12 cellular contexts compared by ENCODE assay signal in the genomic region with DNA sequence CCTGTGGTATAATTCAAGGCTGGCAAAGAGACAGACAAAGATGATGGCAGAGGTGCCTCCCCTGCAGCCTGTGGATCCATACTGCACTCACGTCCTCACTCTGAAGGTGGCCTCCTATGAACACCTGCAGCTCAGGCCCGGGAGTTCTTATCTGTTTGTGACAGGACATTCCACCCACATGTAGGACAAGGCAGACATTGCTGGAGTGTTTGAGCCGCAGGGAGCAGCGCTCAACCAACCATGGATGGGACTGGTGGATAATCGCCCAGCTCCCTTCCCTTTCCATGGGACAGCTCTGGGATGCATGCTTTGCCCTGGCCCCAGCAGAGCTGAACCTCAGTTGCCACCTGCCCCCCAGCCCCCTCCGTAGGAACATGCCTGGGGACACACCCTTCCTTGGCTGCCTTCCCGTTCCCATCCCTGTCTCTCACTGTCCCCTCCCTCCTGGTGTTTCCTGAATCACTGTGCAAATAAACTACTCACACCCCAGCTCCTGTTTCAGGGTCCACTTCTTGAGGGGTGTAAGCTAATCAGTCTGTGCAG. TPM values are rescaled to one million over a fixed set of nuclear protein-coding genes. Genes with fewer than 3 reads are reported as not detected.
DNase-seq lines count a peak whose midpoint lies in the region; ATAC-seq and TF ChIP-seq lines count a peak whose summit lies in the region.
"Had no signal": no experiment of that assay in that cellular context is flagged by ENCODE, and none has a peak within 500 bp of the region (broad histone marks: within the 10 kb centered on the region; RNA-seq: fewer than 3 reads in every experiment).

No MANE protein-coding gene starts in this region.

- H3K4me2 ChIP-seq in PC-3 (ENCODE audit: low read length) = peak overlapping the region; percentile 86

- peak overlapping the region; percentile 68 for H3K4me3 Mint-ChIP-seq in type B pancreatic cell
- no peak overlapping the region for H3K4me3 Mint-ChIP-seq in endothelial cell (ENCODE audit: unreplicated experiment)
- H3K4me3 Mint-ChIP-seq: activated T-helper 1 cell treated with anti-CD3 and anti-CD28 coated beads, Interleukin-12 subunit alpha, Interleukin-12 subunit beta, Interleukin-2, Interleukin-4 antibody, amounts not matched to agents 30 ng/mL and 10 ng/mL and 1 ng/mL, durations not matched to agents 14 hours and 24 hours and 36 hours had no signal

- no TSS peak for BruUV-seq in PC-3 (replicated peaks; lab: Mats Ljungman, UMichigan)

- peaks cover 4% of the 10 kb centered on the region for H3F3A ChIP-seq in PC-3 (ENCODE audit: low read length, unreplicated experiment)

- DNase-seq in NCI-H1417 (lab: John Stamatoyannopoulos, UW) (peak in 2 of 3 experiments; percentile 17 to 55), NCI-H1417 treated with DMSO at 0.1 percent for 48 hours (lab: John Stamatoyannopoulos, UW) (no peak), PC-3 (peak; percentile 81), heart left ventricle (peak in 3 of 5 donors; percentile 46 to 62 (median 51)), type B pancreatic cell (ENCODE audit: extremely low spot score, unreplicated experiment) (no peak), endothelial cell (ENCODE audit: low spot score) (no peak), BE2C (no peak), globus pallidus (ENCODE audit: low spot score) (no peak)
- DNase-seq: KBM-7 had no signal

- H3K9me3 ChIP-seq in PC-3 (ENCODE audit: low read length) (no peaks in the 10 kb centered on the region), heart left ventricle (no peaks in the 10 kb centered on the region), BE2C (no peaks in the 10 kb centered on the region)

- H3K4me1 Mint-ChIP-seq in type B pancreatic cell (ENCODE audit: unreplicated experiment) = peaks cover 50% of the 10 kb centered on the region
- peaks cover 55% of the 10 kb centered on the region for H3K4me1 Mint-ChIP-seq in endothelial cell (ENCODE audit: unreplicated experiment)

- peaks cover 50% of the 10 kb centered on the region for H3K4me1 ChIP-seq in PC-3 (ENCODE audit: insufficient read depth, low read length)
- H3K4me1 ChIP-seq in heart left ventricle = peaks cover 0 to 70% (median 50%) of the 10 kb centered on the region in 12 donors
- H3K4me1 ChIP-seq in BE2C = no peaks in the 10 kb centered on the region

- H3K27ac Mint-ChIP-seq in type B pancreatic cell = peak overlapping the region; percentile 88
- H3K27ac Mint-ChIP-seq in endothelial cell (ENCODE audit: unreplicated experiment) = no peak overlapping the region
- H3K27ac Mint-ChIP-seq: activated T-helper 1 cell treated with anti-CD3 and anti-CD28 coated beads, Interleukin-12 subunit alpha, Interleukin-12 subunit beta, Interleukin-2, Interleukin-4 antibody, amounts not matched to agents 30 ng/mL and 10 ng/mL and 1 ng/mL, durations not matched to agents 14 hours and 24 hours and 36 hours had no signal

- no peaks in the 10 kb centered on the region for H3K36me3 Mint-ChIP-seq in type B pancreatic cell
- no peaks in the 10 kb centered on the region for H3K36me3 Mint-ChIP-seq in endothelial cell (ENCODE audit: low read depth, unreplicated experiment)

- no peak overlapping the region for H2AFZ ChIP-seq in PC-3 (ENCODE audit: low read length)

- peak overlapping the region; percentile 97 for H3K27ac ChIP-seq in PC-3 (ENCODE audit: low read length)
- H3K27ac ChIP-seq in heart left ventricle = peak overlapping the region in 8 of 12 donors; percentile 1 to 37 (median 20)
- H3K27ac ChIP-seq: cardiac muscle cell had no signal

- H3K4me3 ChIP-seq in PC-3 (ENCODE audit: low read length) (peak overlapping the region; percentile 56), heart left ventricle (no peak overlapping the region), BE2C (ENCODE audit: low read depth, low read length) (no peak overlapping the region)
- H3K4me3 ChIP-seq: cardiac muscle cell, skin epidermis had no signal

- H3K36me3 ChIP-seq in PC-3 (ENCODE audit: low read depth, low read length) (no peaks in the 10 kb centered on the region), heart left ventricle (no peaks in the 10 kb centered on the region), BE2C (no peaks in the 10 kb centered on the region)
- H3K36me3 ChIP-seq: cardiac muscle cell had no signal

- H3K9me3 Mint-ChIP-seq in type B pancreatic cell = no peaks in the 10 kb centered on the region
- H3K9me3 Mint-ChIP-seq in endothelial cell (ENCODE audit: unreplicated experiment) = no peaks in the 10 kb centered on the region
- H3K9me3 Mint-ChIP-seq: activated T-helper 1 cell treated with anti-CD3 and anti-CD28 coated beads, Interleukin-12 subunit alpha, Interleukin-12 subunit beta, Interleukin-2, Interleukin-4 antibody, amounts not matched to agents 30 ng/mL and 10 ng/mL and 1 ng/mL, durations not matched to agents 14 hours and 24 hours and 36 hours had no signal

- CTCF ChIA-PET in PC-3 (lab: Charles Lee) = no interaction called here

- H3K9ac ChIP-seq in PC-3 (ENCODE audit: low read length) = peak overlapping the region; percentile 75

- H3K79me2 ChIP-seq in PC-3 (ENCODE audit: low read length) = no peaks in the 10 kb centered on the region

- H4K20me1 ChIP-seq in PC-3 (ENCODE audit: low read length) = no peaks in the 10 kb centered on the region

- H3K27me3 Mint-ChIP-seq in type B pancreatic cell (no peaks in the 10 kb centered on the region), endothelial cell (ENCODE audit: unreplicated experiment) (peaks cover 4% of the 10 kb centered on the region)

- H3K27me3 ChIP-seq in PC-3 (ENCODE audit: low read length) (no peaks in the 10 kb centered on the region), heart left ventricle (no peaks in the 10 kb centered on the region), BE2C (no peaks in the 10 kb centered on the region)
- H3K27me3 ChIP-seq: cardiac muscle cell had no signal

- 23 to 34% (median 27%) methylated on average over 4 to 7 of the region's 7 CpGs for WGBS in heart left ventricle, 4 donors

- ATAC-seq in PC-3 = peak; percentile 71
- peak in 3 of 4 donors; percentile 11 to 37 (median 11) for ATAC-seq in heart left ventricle

- TF ChIP-seq CTCF in PC-3 (conservative IDR thresholded peaks at IDR 0.05; ENCODE audit: low read depth, low read length) (no peak), heart left ventricle (IDR thresholded peaks at IDR 0.05) (no peak), type B pancreatic cell (conservative IDR thresholded peaks at IDR 0.05) (no peak), endothelial cell (IDR thresholded peaks at IDR 0.05; ENCODE audit: unreplicated experiment) (no peak), BE2C (IDR thresholded peaks at IDR 0.05; ENCODE audit: low read depth, low read length) (no peak)

- TF ChIP-seq POLR2A in heart left ventricle (IDR thresholded peaks at IDR 0.05) = no peak

- H3K9me2 ChIP-seq in PC-3 (replicated peaks; ENCODE audit: low read length) = no peaks in the 10 kb centered on the region

- POLR2A ChIA-PET in PC-3 (lab: Charles Lee; ENCODE audit: unreplicated experiment) = interaction anchor here (0.5 to 0.6 kb wide), 3 partner anchors 22 to 130 kb away, joined by 3 to 8 read pairs (median 4); a partner anchor contains a TSS

- intact Hi-C loops in PC-3 (cut with micrococcal nuclease) = loop anchor here (2.0 kb wide), 1 partner anchor 17 kb away; no protein-coding TSS in a partner anchor
- intact Hi-C loops in heart left ventricle (cut with DNase I) = loop anchor here in 1 of 10 donors (10.0 kb wide), 1 partner anchor 51 kb away; no protein-coding TSS in a partner anchor

RNA-seq across cellular contexts. Expression of a gene that starts 22.2 kb away (rescaled TPM):
- total RNA-seq in PC-3 (2014; rRNA removed) = 21.6 and 31.5 TPM in 2 replicates
- total RNA-seq in heart left ventricle = 10 to 100 TPM; 11.0 to 43.2 (median 16.3) TPM
- polyA plus RNA-seq in heart left ventricle = 1 to 10 TPM; 3.1 to 7.2 TPM
- total RNA-seq in type B pancreatic cell (ENCODE audit: low replicate concordance) = 29.5 and 39.2 TPM in 2 replicates
- 65.1 TPM for total RNA-seq in endothelial cell (ENCODE audit: unreplicated experiment)
- polyA plus RNA-seq in BE2C (2012; ENCODE audit: insufficient read depth, insufficient read length, low read depth) = 1.4 TPM

RNA-seq across cellular contexts. Expression of a gene that starts 32.1 kb away (rescaled TPM):
- total RNA-seq in PC-3 (2014; rRNA removed) (10.8 and 11.8 TPM in 2 replicates), heart left ventricle (1 to 10 TPM in 3 of 9 donors, under 1 TPM in 6; 0.23 to 5.2 (median 0.76) TPM), type B pancreatic cell (ENCODE audit: low replicate concordance) (10.7 and 24.8 TPM in 2 replicates), endothelial cell (ENCODE audit: unreplicated experiment) (16.4 TPM)
- under 1 TPM; 0.38 to 0.53 TPM for polyA plus RNA-seq in heart left ventricle
- 1.5 TPM for polyA plus RNA-seq in BE2C (2012; ENCODE audit: insufficient read depth, insufficient read length, low read depth)

Comparison
In these comparisons a context has a peak if more than half of its experiments do, and no peak if none do; other contexts are left out.
1. DNase-seq: peak in NCI-H1417 (2 of 3), PC-3 (single experiment) and heart left ventricle (3 of 5); none in NCI-H1417 treated with DMSO at 0.1 percent for 48 hours (single experiment), type B pancreatic cell (single experiment), endothelial cell (single experiment), BE2C (single experiment) and globus pallidus (single experiment).